12 cellular contexts compared by ENCODE assay signal in genomic region chr11:77130763-77131513, GRCh38. TPM values are rescaled to one million over a fixed set of nuclear protein-coding genes. Genes with fewer than 3 reads are reported as not detected.
A peak's percentile ranks its signal among the peaks of the same experiment; 100 is the strongest.
DNase-seq lines count a peak whose midpoint lies in the region; ATAC-seq, FAIRE-seq and TF ChIP-seq lines count a peak whose summit lies in the region.
"Had no signal": no experiment of that assay in that cellular context is flagged by ENCODE, and none has a peak within 500 bp of the region (broad histone marks: within the 10 kb centered on the region; RNA-seq: fewer than 3 reads in every experiment).

No MANE protein-coding gene starts in this region.

- H2BK12ac ChIP-seq in neuronal stem cell (ENCODE audit: low read length), result no peak overlapping the region

- H3K27ac Mint-ChIP-seq in CD4-positive, alpha-beta T cell, result no peak overlapping the region
- H3K27ac Mint-ChIP-seq: activated CD4-positive, alpha-beta T cell treated with anti-CD3 and anti-CD28 coated beads for 36 hours had no signal

- H3K9me3 ChIP-seq in BE2C, result no peaks in the 10 kb centered on the region
- H3K9me3 ChIP-seq in neuronal stem cell (replicated peaks in 1 of 2; ENCODE audit: control insufficient read depth in 2 of 2, insufficient read depth in 1 of 2, low read depth in 1 of 2, low read length in 2 of 2), result no peaks in the 10 kb centered on the region
- no peaks in the 10 kb centered on the region for H3K9me3 ChIP-seq in CD4-positive, alpha-beta T cell (ENCODE audit: control insufficient read depth, low read length)

- no peaks in the 10 kb centered on the region for H3K27me3 Mint-ChIP-seq in CD4-positive, alpha-beta T cell
- peaks cover 3% of the 10 kb centered on the region for H3K27me3 Mint-ChIP-seq in activated T-cell treated with anti-CD3 and anti-CD28 coated beads, Interleukin-2, amount 50 U/mL, for 4 hours (ENCODE audit: low read depth)

- H3K4me3 Mint-ChIP-seq in CD4-positive, alpha-beta T cell, result no peak overlapping the region
- no peak overlapping the region for H3K4me3 Mint-ChIP-seq in activated T-cell treated with anti-CD3 and anti-CD28 coated beads, Interleukin-2, amount 50 U/mL, for 4 hours
- H3K4me3 Mint-ChIP-seq: activated CD4-positive, alpha-beta T cell treated with anti-CD3 and anti-CD28 coated beads for 36 hours had no signal

- no peaks in the 10 kb centered on the region for H3K79me1 ChIP-seq in neuronal stem cell (ENCODE audit: low read depth, low read length)

- H3K18ac ChIP-seq in neuronal stem cell (ENCODE audit: low read length), result peak overlapping the region; percentile 67

- H2BK5ac ChIP-seq in neuronal stem cell (ENCODE audit: low read length), result no peak overlapping the region

- H2BK15ac ChIP-seq in neuronal stem cell (ENCODE audit: low read length), result no peak overlapping the region

- FAIRE-seq in D721Med (lab: Jason Lieb, UNC), result no peak

- H2BK120ac ChIP-seq in neuronal stem cell (ENCODE audit: low read depth, low read length), result no peak overlapping the region

- H3K36me3 ChIP-seq in BE2C (no peaks in the 10 kb centered on the region), neuronal stem cell (replicated peaks in 1 of 2; ENCODE audit: control insufficient read depth in 2 of 2, insufficient read depth in 2 of 2, low read length in 2 of 2) (no peaks in the 10 kb centered on the region)

- no CpG with 5 or more reads among the region's 9 CpGs for WGBS in neuronal stem cell (ENCODE audit: extremely low coverage in 2 of 2, insufficient read length in 2 of 2, insufficient replicate concordance in 1 of 2), 2 donors

- H3K4me3 ChIP-seq in BE2C (ENCODE audit: low read depth, low read length), result no peak overlapping the region
- no peak overlapping the region for H3K4me3 ChIP-seq in neuronal stem cell (ENCODE audit: low read length in 2 of 2)

- H3K14ac ChIP-seq in neuronal stem cell (ENCODE audit: low read length), result no peak overlapping the region

- H4K8ac ChIP-seq in neuronal stem cell (ENCODE audit: low read depth, low read length), result peak overlapping the region; percentile 44

- H3K4me1 Mint-ChIP-seq in CD4-positive, alpha-beta T cell (ENCODE audit: low read depth), result peaks cover 12% of the 10 kb centered on the region
- peaks cover 5% of the 10 kb centered on the region for H3K4me1 Mint-ChIP-seq in activated T-cell treated with anti-CD3 and anti-CD28 coated beads, Interleukin-2, amount 50 U/mL, for 4 hours (ENCODE audit: low read depth)

- CTCF ChIA-PET in CD4-positive, alpha-beta T cell (lab: Charles Lee), result no interaction called here

- H3K4me2 ChIP-seq in neuronal stem cell (ENCODE audit: insufficient read depth, low read length, poor library complexity, severe bottlenecking), result no peak overlapping the region

- H3K4me1 ChIP-seq in BE2C (peaks cover 9% of the 10 kb centered on the region), neuronal stem cell (ENCODE audit: control insufficient read depth in 2 of 2, insufficient read depth in 1 of 2, low read depth in 1 of 2, low read length in 2 of 2) (peaks cover 11 to 12% of the 10 kb centered on the region in 2 donors)

- H3K4ac ChIP-seq in neuronal stem cell (ENCODE audit: low read length), result no peak overlapping the region

- H4K91ac ChIP-seq in neuronal stem cell (ENCODE audit: low read depth, low read length, poor library complexity), result no peak overlapping the region

- intact Hi-C loops in CD4-positive, alpha-beta T cell (cut with DNase I, micrococcal nuclease), result no loop called here

- DNase-seq in BE2C (peak; percentile 62), RPMI7951 (ENCODE audit: low read depth) (peak; percentile 66), fibroblast of the conjunctiva (ENCODE audit: low read depth) (peak; percentile 75), neuronal stem cell (ENCODE audit: low spot score) (no peak), D721Med (ENCODE audit: insufficient read length, low spot score) (no peak)
- DNase-seq in CD4-positive, alpha-beta T cell, result no peak
- no peak for DNase-seq in activated T-cell treated with anti-CD3 and anti-CD28 coated beads, Interleukin-2, amount 50 U/mL, for 4 hours
- DNase-seq: activated CD4-positive, alpha-beta T cell treated with anti-CD3 and anti-CD28 coated beads for 36 hours; foreskin melanocyte; NCI-H187; T-helper 1 cell had no signal

- no peaks in the 10 kb centered on the region for H3K27me3 ChIP-seq in BE2C
- no peaks in the 10 kb centered on the region for H3K27me3 ChIP-seq in neuronal stem cell (ENCODE audit: control insufficient read depth in 3 of 3, insufficient read depth in 3 of 3, low read depth in 1 of 3, low read length in 3 of 3)
- peaks cover 3% of the 10 kb centered on the region for H3K27me3 ChIP-seq in CD4-positive, alpha-beta T cell (ENCODE audit: control insufficient read depth, insufficient read depth, low read length)

- H3K36me3 Mint-ChIP-seq in CD4-positive, alpha-beta T cell (ENCODE audit: low read depth), result no peaks in the 10 kb centered on the region
- no peaks in the 10 kb centered on the region for H3K36me3 Mint-ChIP-seq in activated T-cell treated with anti-CD3 and anti-CD28 coated beads, Interleukin-2, amount 50 U/mL, for 4 hours (ENCODE audit: insufficient read depth)

- no peaks in the 10 kb centered on the region for H3K9me3 Mint-ChIP-seq in CD4-positive, alpha-beta T cell
- H3K9me3 Mint-ChIP-seq in activated T-cell treated with anti-CD3 and anti-CD28 coated beads, Interleukin-2, amount 50 U/mL, for 4 hours, result no peaks in the 10 kb centered on the region

- peak overlapping the region; percentile 25 for H3K9ac ChIP-seq in neuronal stem cell (ENCODE audit: low read depth, low read length, poor library complexity)

- H3K23ac ChIP-seq in neuronal stem cell (ENCODE audit: low read depth, low read length, poor library complexity), result no peak overlapping the region

- POLR2A ChIA-PET in CD4-positive, alpha-beta T cell (lab: Charles Lee), result no interaction called here

- H2AK5ac ChIP-seq in neuronal stem cell (ENCODE audit: low read depth, low read length), result peak overlapping the region; percentile 76

- peak overlapping the region; percentile 47 for H2AFZ ChIP-seq in neuronal stem cell (ENCODE audit: low read length)

- ATAC-seq in CD4-positive, alpha-beta T cell (ENCODE audit: poor library complexity), result no peak
- ATAC-seq in GM19328 (IDR thresholded peaks at IDR 0.05; ENCODE audit: unreplicated experiment), result no peak
- no peak for ATAC-seq in activated T-cell treated with anti-CD3 and anti-CD28 coated beads, Interleukin-2, amount 50 U/mL, for 4 hours
- ATAC-seq: activated CD4-positive, alpha-beta T cell treated with anti-CD3 and anti-CD28 coated beads for 36 hours had no signal

- TF ChIP-seq CTCF in BE2C (IDR thresholded peaks at IDR 0.05; ENCODE audit: low read depth, low read length) (no peak), D721Med (IDR thresholded peaks at IDR 0.05; ENCODE audit: insufficient read depth, missing control alignments) (no peak)
- TF ChIP-seq CTCF in CD4-positive, alpha-beta T cell (IDR thresholded peaks at IDR 0.05), result no peak

- H3K27ac ChIP-seq in neuronal stem cell (replicated peaks; ENCODE audit: low read length), result no peak overlapping the region
- H3K27ac ChIP-seq in CD4-positive, alpha-beta T cell (ENCODE audit: low read depth, low read length), result no peak overlapping the region

RNA-seq across cellular contexts. Expression of gene MYO7A, which starts 2.9 kb away (rescaled TPM):
- 0.36 TPM for polyA plus RNA-seq in BE2C (2012; ENCODE audit: insufficient read depth, insufficient read length, low read depth)
- total RNA-seq in RPMI7951 (2014; rRNA removed; shearing (Covaris generic)), result 0.29 and 0.36 TPM in 2 replicates
- 0.71 TPM for polyA plus RNA-seq in neuronal stem cell (2013, experiment 1 of 2)
- 0.60 TPM for polyA plus RNA-seq in neuronal stem cell (2013, experiment 2 of 2)
- total RNA-seq in CD4-positive, alpha-beta T cell, result under 1 TPM; 0.61 to 0.63 TPM
- total RNA-seq in activated T-cell treated with anti-CD3 and anti-CD28 coated beads, Interleukin-2, amount 50 U/mL, for 4 hours, result under 1 TPM in 1 of 3 donors, not detected in 2; 0.14 TPM

RNA-seq across cellular contexts. Expression of gene OMP, which starts 28.3 kb away (rescaled TPM):
- polyA plus RNA-seq in BE2C (2012; ENCODE audit: insufficient read depth, insufficient read length, low read depth), result 0.94 TPM
- total RNA-seq in RPMI7951 (2014; rRNA removed; shearing (Covaris generic)), result not detected in 2 replicates
- not detected for polyA plus RNA-seq in neuronal stem cell (2013, experiment 1 of 2)
- polyA plus RNA-seq in neuronal stem cell (2013, experiment 2 of 2), result not detected
- not detected for total RNA-seq in CD4-positive, alpha-beta T cell
- total RNA-seq in activated T-cell treated with anti-CD3 and anti-CD28 coated beads, Interleukin-2, amount 50 U/mL, for 4 hours, result not detected
- total RNA-seq: activated CD4-positive, alpha-beta T cell treated with anti-CD3 and anti-CD28 coated beads for 36 hours had no signal

Comparison
In these comparisons a context has a peak if more than half of its experiments do, and no peak if none do; other contexts are left out.
1. DNase-seq: peak in BE2C (single experiment), RPMI7951 (single experiment) and fibroblast of the conjunctiva (single experiment); none in neuronal stem cell (single experiment), CD4-positive, alpha-beta T cell (0 of 10), D721Med (single experiment) and activated T-cell treated with anti-CD3 and anti-CD28 coated beads, Interleukin-2, amount 50 U/mL, for 4 hours (single experiment).